In the genomic region with DNA sequence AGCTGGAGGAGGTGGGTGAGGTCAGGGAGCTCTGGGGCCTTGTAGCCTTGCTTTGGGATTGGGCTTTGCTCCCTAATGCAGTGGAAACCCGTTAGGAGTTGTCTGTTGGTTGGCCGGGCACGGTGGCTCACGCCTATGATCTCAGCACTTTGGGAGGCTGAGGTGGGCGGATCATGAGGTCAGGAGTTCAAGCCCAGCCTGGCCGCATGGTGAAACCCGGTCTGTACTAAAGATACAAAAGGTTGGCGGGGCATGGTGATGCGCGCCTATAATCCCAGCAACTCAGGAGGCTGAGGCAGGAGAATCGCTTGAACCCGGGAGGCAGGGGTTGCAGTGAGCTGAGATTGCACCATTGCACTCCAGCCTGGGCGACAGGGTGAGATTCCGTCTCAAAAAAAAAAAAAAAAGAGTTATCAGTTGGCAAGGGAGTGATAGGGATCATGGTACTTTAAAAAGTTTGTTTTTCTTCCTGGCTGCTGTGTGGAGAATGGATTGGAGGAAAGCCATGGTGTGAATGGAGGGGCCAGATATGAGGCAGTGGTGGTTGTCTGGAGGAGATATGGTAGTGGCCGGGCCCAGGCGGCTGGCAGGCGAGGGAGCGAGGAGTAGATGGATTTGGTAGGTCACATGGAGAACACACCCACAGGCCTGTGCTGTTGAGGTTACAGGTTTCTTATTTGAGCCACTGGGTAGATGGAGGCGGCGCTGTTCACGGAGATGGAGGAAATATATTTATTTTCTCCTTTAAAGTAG, we compare ENCODE assay signal across 6 cellular contexts. TPM values are rescaled to one million over a fixed set of nuclear protein-coding genes. Genes with fewer than 3 reads are reported as not detected.
DNase-seq lines count a peak whose midpoint lies in the region; ATAC-seq, FAIRE-seq and TF ChIP-seq lines count a peak whose summit lies in the region.
"Not testable (repeated sequence)": the region's sequence is repeated elsewhere in the genome, so short reads cannot be mapped to it uniquely, and the experiment has no call there.

No MANE protein-coding gene starts in this region.

- BruUV-seq in K562 (replicated peaks; lab: Mats Ljungman, UMichigan): not testable (repeated sequence)

- not testable (repeated sequence) for H3K27ac ChIP-seq in K562 (ENCODE audit: extremely low read depth, low read depth, low read length); heart right ventricle; right cardiac atrium (ENCODE audit: low read length); upper lobe of right lung
- peak overlapping the region in 1 of 4 donors; percentile 30 for H3K27ac ChIP-seq in pancreas

- H4K20me1 ChIP-seq in K562 (replicated peaks; ENCODE audit: control insufficient read depth, insufficient read depth, low read length): not testable (repeated sequence)

- CTCF ChIA-PET in K562 (lab: Yijun Ruan, JAX; ENCODE audit: low intra/inter-chr PET ratio): not testable (repeated sequence)

- H3K4me1 ChIP-seq in K562 (replicated peaks in 1 of 2; ENCODE audit: control insufficient read depth in 2 of 2, insufficient read depth in 2 of 2, low read length in 2 of 2); heart right ventricle; right cardiac atrium (ENCODE audit: control insufficient read depth, insufficient read depth, low read length); pancreas; upper lobe of right lung: not testable (repeated sequence)

- not testable (repeated sequence) for TF ChIP-seq POLR2A in K562 (conservative IDR thresholded peaks at IDR 0.05)

- not testable (repeated sequence) for H3K9me3 ChIP-seq in K562 (replicated peaks; ENCODE audit: control insufficient read depth, insufficient read depth, low read depth, low read length); heart right ventricle; right cardiac atrium (ENCODE audit: control insufficient read depth, low read length); pancreas; upper lobe of right lung

- in situ Hi-C loops in K562 (cut with MboI): loop anchor here (10.0 kb wide), 1 partner anchor 1395 kb away; no protein-coding TSS in a partner anchor

- not testable (repeated sequence) for H3K9ac ChIP-seq in K562 (ENCODE audit: insufficient read depth in 1 of 2, low read depth in 2 of 2, low read length in 2 of 2)

- POLR2A ChIA-PET in K562 (lab: Yijun Ruan, JAX): not testable (repeated sequence)

- DNase-seq in K562 (ENCODE audit: extremely low read depth in 1 of 4, low spot score in 3 of 4) (peak in 1 of 4 experiments; percentile 7), right cardiac atrium (peak; percentile 28 to 79 (median 75)), pancreas (peak in 3 of 6 donors; percentile 36 to 49 (median 47))
- not testable (repeated sequence) for DNase-seq in Right ventricle myocardium inferior (ENCODE audit: missing footprints); heart right ventricle; upper lobe of right lung

- not testable (repeated sequence) for H3K4me3 ChIP-seq in K562; heart right ventricle; right cardiac atrium (ENCODE audit: low read length); pancreas; upper lobe of right lung

- not testable (repeated sequence) for TF ChIP-seq EP300 in K562 (IDR thresholded peaks at IDR 0.05; ENCODE audit: low read length)

- intact Hi-C loops in K562 (cut with micrococcal nuclease); Right ventricle myocardium inferior (cut with DNase I); heart right ventricle (cut with DNase I); right cardiac atrium (cut with DNase I); pancreas (cut with DNase I); upper lobe of right lung (cut with DNase I): not testable (repeated sequence)

- FAIRE-seq in K562 (lab: Jason Lieb, UNC); pancreas (lab: Jason Lieb, UNC): not testable (repeated sequence)

- H3K27me3 ChIP-seq in K562 (ENCODE audit: control insufficient read depth in 2 of 2, insufficient read depth in 2 of 2, low read length in 2 of 2); heart right ventricle; right cardiac atrium (ENCODE audit: control insufficient read depth, insufficient read depth); pancreas; upper lobe of right lung: not testable (repeated sequence)

- not testable (repeated sequence) for H3K36me3 ChIP-seq in K562 (ENCODE audit: control insufficient read depth, insufficient read depth, low read length); pancreas; upper lobe of right lung
- H3K36me3 ChIP-seq in heart right ventricle: peaks cover 0 to 33% (median 0%) of the 10 kb centered on the region in 9 donors

- not testable (repeated sequence) for TF ChIP-seq RAD21 in K562 (CRISPR knock-in tag; conservative IDR thresholded peaks at IDR 0.05 in 1 of 2, IDR thresholded peaks at IDR 0.05 in 1 of 2)

- H3K79me2 ChIP-seq in K562 (ENCODE audit: control insufficient read depth, insufficient read depth, low read length): not testable (repeated sequence)

- not testable (repeated sequence) for H2AFZ ChIP-seq in K562 (ENCODE audit: low read depth, low read length)

- not testable (repeated sequence) for H3K9me1 ChIP-seq in K562 (ENCODE audit: control insufficient read depth, insufficient read depth, low read length)

- H3K4me2 ChIP-seq in K562 (ENCODE audit: insufficient read depth, low read length): not testable (repeated sequence)

- not testable (repeated sequence) for TF ChIP-seq CTCF in K562 (IDR thresholded peaks at IDR 0.05 in 2 of 3, conservative IDR thresholded peaks at IDR 0.05 in 1 of 3; ENCODE audit: insufficient read depth in 2 of 3, low read depth in 1 of 3, low read length in 3 of 3); heart right ventricle (IDR thresholded peaks at IDR 0.05); pancreas (IDR thresholded peaks at IDR 0.05); upper lobe of right lung (IDR thresholded peaks at IDR 0.05)

- ATAC-seq in K562 (peak; percentile 99), Right ventricle myocardium inferior (peak; percentile 61), heart right ventricle (peak; percentile 79 to 91 (median 86)), right cardiac atrium (peak; percentile 89 to 93), pancreas (peak; percentile 60 to 76 (median 72)), upper lobe of right lung (peak; percentile 34)

- WGBS in K562 (ENCODE audit: insufficient coverage, low coverage, missing lambda C conversion rate): 12% methylated on average over 6 of the region's 21 CpGs
- WGBS in heart right ventricle, 2 donors: 75 to 77% methylated on average over 19 to 20 of the region's 21 CpGs
- 74% methylated on average over 20 of the region's 21 CpGs for WGBS in right cardiac atrium
- WGBS in pancreas, 2 donors: 71% methylated on average over 17 to 20 of the region's 21 CpGs

TF ChIP-seq in K562, 482 proteins besides CTCF, POLR2A, EP300 and RAD21 (continues in another document):
- peak; percentile 13; the same call in 1 of the 2 replicates for TF ChIP-seq FOXM1 (IDR thresholded peaks at IDR 0.05; ENCODE audit: low read depth)
- not testable (repeated sequence) for TF ChIP-seq FOXM1 (CRISPR knock-in tag; IDR thresholded peaks at IDR 0.05; ENCODE audit: low read depth)

RNA-seq across cellular contexts. Expression of a gene that starts 26.6 kb away (rescaled TPM):
- 81.8 and 143 TPM in 2 replicates for total RNA-seq in K562 (2011; cell fraction: chromatin; rRNA removed; ENCODE audit: low replicate concordance)
- 144 and 152 TPM in 2 replicates for total RNA-seq in K562 (2011; cell fraction: nucleolus; rRNA removed)
- 113 and 127 TPM in 2 replicates for total RNA-seq in K562 (2011; cell fraction: nucleoplasm; rRNA removed)
- total RNA-seq in K562 (2014; rRNA removed) (30.3 and 49.3 TPM in 2 replicates), K562 (2014; rRNA removed; fragmentation: Illumina TruSeq; extraction: Trizol) (39.0 and 42.1 TPM in 2 replicates), K562 (2015; rRNA removed; fragmentation: Illumina TruSeq; extraction: Trizol) (51.4 and 51.7 TPM in 2 replicates), K562 (2021) (74.2 and 76.9 TPM in 2 replicates), Right ventricle myocardium inferior (128 TPM), heart right ventricle (100 to 1,000 TPM in 8 of 10 donors, 10 to 100 TPM in 2; 98.4 to 156 (median 123) TPM), right cardiac atrium (100 to 1,000 TPM; 165 to 419 (median 232) TPM), pancreas (100 to 1,000 TPM; 105 to 166 (median 131) TPM), upper lobe of right lung (70.7 TPM)
- polyA plus RNA-seq in K562 (2011; rRNA removed) (34.6 and 38.7 TPM in 2 replicates), K562 (2014; fragmentation: Illumina TruSeq; extraction: Trizol) (90.1 and 106 TPM in 2 replicates), K562 (2014; fragmentation: Nextera tagmentation; extraction: Ambion mirVana) (10 to 100 TPM; 13.3 to 21.7 TPM), K562 (2014; rRNA removed) (27.2 and 36.5 TPM in 2 replicates), heart right ventricle (10 to 100 TPM; 21.4 to 54.2 TPM), right cardiac atrium (97.8 TPM), pancreas (10 to 100 TPM; 33.8 to 57.3 TPM)
- 31.0 and 42.1 TPM in 2 replicates for polyA plus RNA-seq in K562 (2011; cell fraction: cytosol; rRNA removed)
- polyA plus RNA-seq in K562 (2011; cell fraction: nucleus; rRNA removed): 52.4 and 56.6 TPM in 2 replicates
- polyA plus RNA-seq in K562 (2012): 53.8 and 76.0 TPM in 2 replicates
- polyA minus RNA-seq in K562 (2011; rRNA and poly(A)+ RNA removed): 52.7 and 76.2 TPM in 2 replicates
- 86.1 and 86.6 TPM in 2 replicates for polyA minus RNA-seq in K562 (2011; cell fraction: cytosol; rRNA and poly(A)+ RNA removed)
- 15.9 and 37.3 TPM in 2 replicates for polyA minus RNA-seq in K562 (2011; cell fraction: nucleus; rRNA and poly(A)+ RNA removed)

Comparison
In these comparisons a context has a peak if more than half of its experiments do, and no peak if none do; other contexts are left out.
1. ATAC-seq: peak in every context shown above with its lines; median percentile 99 in K562; 91 in right cardiac atrium; 86 in heart right ventricle; 72 in pancreas; 61 in Right ventricle myocardium inferior; 34 in upper lobe of right lung.